22 cellular contexts compared by ENCODE assay signal in the genomic region with DNA sequence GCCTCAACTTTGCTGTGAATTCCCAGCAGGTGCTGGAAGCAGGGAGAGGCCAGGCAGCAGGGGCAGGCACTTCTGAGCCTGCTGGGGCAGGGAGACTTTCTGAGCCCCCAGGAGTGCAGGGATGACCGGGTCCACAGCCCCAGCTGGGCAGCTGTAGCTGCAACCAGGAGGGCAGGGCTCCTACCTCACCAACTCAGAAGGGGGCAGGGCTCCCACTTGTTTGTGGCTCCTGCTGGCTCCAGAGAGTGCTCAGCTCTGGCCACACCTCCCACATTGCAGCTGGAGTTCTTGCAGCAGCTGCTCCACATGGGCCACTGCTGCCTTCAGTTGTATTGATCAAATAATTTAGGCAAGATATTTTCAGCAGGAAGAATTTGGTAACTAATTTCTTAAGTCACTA.
"Had no signal": no experiment of that assay in that cellular context is flagged by ENCODE, and none has a peak within 500 bp of the region (broad histone marks: within the 10 kb centered on the region; RNA-seq: fewer than 3 reads in every experiment).

No MANE protein-coding gene starts in this region.

- DNase-seq: activated CD4-positive, alpha-beta T cell treated with anti-CD3 and anti-CD28 coated beads for 4 hours; activated CD4-positive, alpha-beta T cell treated with anti-CD3 and anti-CD28 coated beads, Interleukin-2, amount 50 U/mL, for 4 hours; activated naive CD4-positive, alpha-beta T cell; activated T-cell treated with anti-CD3 and anti-CD28 coated beads for 4 hours; activated T-cell treated with anti-CD3 and anti-CD28 coated beads, Interleukin-2, amount 50 U/mL, for 72 hours; dermis blood vessel endothelial cell; effector CD4-positive, alpha-beta T cell; lower lobe of right lung; mesendoderm; natural killer cell; right lobe of liver; stimulated activated CD4-positive, alpha-beta T cell treated with anti-CD3 and anti-CD28 coated beads, Interleukin-12 subunit alpha, Interleukin-12 subunit beta, amount 100 ng/mL, for 4 hours; stimulated activated CD4-positive, alpha-beta T cell treated with anti-CD3 and anti-CD28 coated beads, Interleukin-4, amount 100 ng/mL, for 1 hour; stimulated activated naive CD8-positive, alpha-beta T cell treated with anti-CD3 and anti-CD28 coated beads, Interleukin-15, Interleukin-2, amounts not matched to agents 100 U/mL and 50 U/mL, for 24 hours; testis; transverse colon had no signal

- H3K27me3 ChIP-seq: breast epithelium, left lung, right lobe of liver, testis, transverse colon had no signal

- H3K27ac ChIP-seq: breast epithelium, epithelial cell of prostate, left lung, lower lobe of right lung, right lobe of liver, skin epidermis, testis, transverse colon, VCaP had no signal

- H3K36me3 ChIP-seq: breast epithelium, left lung, lower lobe of right lung, right lobe of liver, transverse colon had no signal

- H3K4me1 ChIP-seq: breast epithelium, left lung, lower lobe of right lung, right lobe of liver, testis, transverse colon had no signal

- H3K4me3 ChIP-seq: breast epithelium, left lung, lower lobe of right lung, right lobe of liver, skin epidermis, testis, transverse colon had no signal

- ATAC-seq: activated naive CD4-positive, alpha-beta T cell treated with anti-CD3 and anti-CD28 coated beads, Interleukin-2, amount 50 U/mL, for 72 hours; activated T-cell treated with anti-CD3 and anti-CD28 coated beads, Interleukin-2, amount 50 U/mL, for 72 hours; left lung; natural killer cell; stimulated activated naive CD8-positive, alpha-beta T cell treated with anti-CD3 and anti-CD28 coated beads, Interleukin-15, Interleukin-2, amounts not matched to agents 100 U/mL and 50 U/mL, for 24 hours had no signal

- H3K9me3 ChIP-seq: breast epithelium, lower lobe of right lung, right lobe of liver, testis, transverse colon had no signal
